Comparison of ENCODE assay signal across 1 cellular context in genomic region chr3:171687998-171688397, GRCh38.
TF ChIP-seq lines count a peak whose summit lies in the region.

No MANE protein-coding gene starts in this region.

TF ChIP-seq in SK-N-SH treated with all-trans-retinoic acid at 6 μM for 48 hours, 23 proteins besides CTCF, POLR2A, EP300 and RAD21:
- no peak for TF ChIP-seq TSHZ2 (CRISPR knock-in tag; IDR thresholded peaks at IDR 0.05)
- peak; percentile 60; the same call in 1 of the 2 replicates for TF ChIP-seq RARB (CRISPR knock-in tag; IDR thresholded peaks at IDR 0.05)
- no peak for TF ChIP-seq CREB5 (CRISPR knock-in tag; IDR thresholded peaks at IDR 0.05; ENCODE audit: low read depth)
- TF ChIP-seq PATZ1 (CRISPR knock-in tag; IDR thresholded peaks at IDR 0.05; ENCODE audit: borderline replicate concordance) = no peak
- no peak for TF ChIP-seq SNAI2 (CRISPR knock-in tag; IDR thresholded peaks at IDR 0.05)
- TF ChIP-seq ISL1 (CRISPR knock-in tag; IDR thresholded peaks at IDR 0.05) = peak; percentile 97
